Comparison of ENCODE assay signal across 2 cellular contexts in genomic region chr2:2466534-2466933, GRCh38.
TF ChIP-seq lines count a peak whose summit lies in the region.

No MANE protein-coding gene starts in this region.

TF ChIP-seq in IMR-90, 13 proteins besides CTCF, POLR2A, EP300 and RAD21:
- TF ChIP-seq FOS (IDR thresholded peaks at IDR 0.05; ENCODE audit: low read depth, low read length) (no peak), MAFK (IDR thresholded peaks at IDR 0.05; ENCODE audit: low read depth, low read length) (no peak), MAZ (IDR thresholded peaks at IDR 0.05; ENCODE audit: borderline replicate concordance, low read depth, low read length) (no peak), ELK1 (IDR thresholded peaks at IDR 0.05; ENCODE audit: borderline replicate concordance, low read depth, low read length) (no peak), SMC3 (IDR thresholded peaks at IDR 0.05; ENCODE audit: low read depth, low read length) (no peak), BHLHE40 (IDR thresholded peaks at IDR 0.05; ENCODE audit: low read depth, low read length) (no peak), RFX5 (IDR thresholded peaks at IDR 0.05; ENCODE audit: low read depth, low read length) (no peak), MXI1 (IDR thresholded peaks at IDR 0.05; ENCODE audit: borderline replicate concordance, low read depth, low read length) (no peak), CEBPB (IDR thresholded peaks at IDR 0.05; ENCODE audit: low read depth, low read length) (no peak), NFE2L2 (IDR thresholded peaks at IDR 0.05; ENCODE audit: low read depth, low read length) (no peak), USF2 (IDR thresholded peaks at IDR 0.05; ENCODE audit: low read depth, low read length) (no peak), RCOR1 (IDR thresholded peaks at IDR 0.05; ENCODE audit: insufficient replicate concordance, low read length) (no peak), CHD1 (IDR thresholded peaks at IDR 0.05; ENCODE audit: low read depth, low read length) (no peak)
TF ChIP-seq in IMR-90: peak in this region for 0.

TF ChIP-seq in H1, 55 proteins besides CTCF, POLR2A, EP300 and RAD21:
- TF ChIP-seq MAFK (IDR thresholded peaks at IDR 0.05; ENCODE audit: low read depth, low read length) (no peak), POLR2AphosphoS5 (IDR thresholded peaks at IDR 0.05; ENCODE audit: low read depth, low read length) (no peak), PHF8 (conservative IDR thresholded peaks at IDR 0.05; ENCODE audit: low read depth, low read length) (no peak), SP2 (IDR thresholded peaks at IDR 0.05; ENCODE audit: low read length) (no peak), CREB1 (IDR thresholded peaks at IDR 0.05) (no peak), ASH2L (IDR thresholded peaks at IDR 0.05; ENCODE audit: low read length) (no peak), CBX5 (IDR thresholded peaks at IDR 0.05; ENCODE audit: low read depth, low read length) (no peak), NRF1 (IDR thresholded peaks at IDR 0.05; ENCODE audit: low read depth, low read length) (no peak), SUZ12 (IDR thresholded peaks at IDR 0.05; ENCODE audit: low read length) (no peak), SP1 (IDR thresholded peaks at IDR 0.05; ENCODE audit: low read depth, low read length) (no peak), KDM4A (IDR thresholded peaks at IDR 0.05; ENCODE audit: low read depth, low read length, severe bottlenecking) (no peak), BCL11A (IDR thresholded peaks at IDR 0.05; ENCODE audit: low read depth in 2 of 2, low read length in 2 of 2) (no peak), EZH2 (IDR thresholded peaks at IDR 0.05; ENCODE audit: low read depth, low read length, severe bottlenecking) (no peak), HDAC2 (IDR thresholded peaks at IDR 0.05; ENCODE audit: borderline replicate concordance in 1 of 2, low read depth in 2 of 2, low read length in 2 of 2) (no peak)
TF ChIP-seq in H1: peak in this region for 0.
